ENCODE assay signal across 8 cellular contexts in genomic region chr7:132251327-132251659, GRCh38.
DNase-seq lines count a peak whose midpoint lies in the region; ATAC-seq, FAIRE-seq and TF ChIP-seq lines count a peak whose summit lies in the region.

No MANE protein-coding gene starts in this region.

- no peaks in the 10 kb centered on the region for H3K79me2 ChIP-seq in HCT116 (ENCODE audit: insufficient read depth, low read length)

- H3K9me2 ChIP-seq in HCT116 (ENCODE audit: insufficient read depth): no peaks in the 10 kb centered on the region

- H3K27ac ChIP-seq in HCT116 (ENCODE audit: low read depth, low read length) (no peak overlapping the region), SJCRH30 (no peak overlapping the region; the same call in 1 of the 2 replicates)

- H3K4me1 ChIP-seq in HCT116 (ENCODE audit: control insufficient read depth in 1 of 2, insufficient read depth in 2 of 2, low read length in 2 of 2) (no peaks in the 10 kb centered on the region), SJCRH30 (peaks cover 46% of the 10 kb centered on the region)

- peaks cover 20% of the 10 kb centered on the region for H3K27me3 Mint-ChIP-seq in T-helper 17 cell
- peaks cover 26% of the 10 kb centered on the region for H3K27me3 Mint-ChIP-seq in stimulated activated naive CD8-positive, alpha-beta T cell treated with anti-CD3 and anti-CD28 coated beads, Interleukin-15, amount 100 ng/mL, for 72 hours

- no peak for TF ChIP-seq POLR2A in HCT116 (IDR thresholded peaks at IDR 0.05; ENCODE audit: borderline replicate concordance, extremely low read depth, insufficient read depth, insufficient read length)

- no peak overlapping the region for H3K9ac ChIP-seq in HCT116 (ENCODE audit: low read length)

- TF ChIP-seq CTCF in HCT116 (IDR thresholded peaks at IDR 0.05 in 2 of 3, conservative IDR thresholded peaks at IDR 0.05 in 1 of 3; ENCODE audit: borderline replicate concordance in 1 of 3, insufficient read depth in 1 of 3, low read depth in 2 of 3, low read length in 2 of 3): no peak

- POLR2A ChIA-PET in HCT116 (lab: Charles Lee): interaction anchor here (0.7 kb wide), 1 partner anchor 419 kb away, joined by 3 read pairs; no protein-coding TSS in a partner anchor

- H3K27me3 ChIP-seq in HCT116 (ENCODE audit: insufficient read depth, low read length) (peaks cover 17% of the 10 kb centered on the region), SJCRH30 (no peaks in the 10 kb centered on the region)

- no peak overlapping the region for H3K4me2 ChIP-seq in HCT116 (ENCODE audit: low read length)

- no peak for TF ChIP-seq RAD21 in HCT116 (IDR thresholded peaks at IDR 0.05; ENCODE audit: low read depth)

- H3K9me3 ChIP-seq in HCT116 (ENCODE audit: control insufficient read depth in 1 of 2, insufficient read depth in 1 of 2, low read depth in 1 of 2, low read length in 2 of 2) (no peaks in the 10 kb centered on the region), SJCRH30 (replicated peaks) (no peaks in the 10 kb centered on the region; the same call in 1 of the 2 replicates), T-helper 17 cell (ENCODE audit: control insufficient read depth, low read length, poor library complexity, severe bottlenecking) (no peaks in the 10 kb centered on the region)

- no TSS peak for BruUV-seq in HCT116 (replicated peaks; lab: Mats Ljungman, UMichigan)

- DNase-seq in HCT116 (ENCODE audit: low read depth, low spot score) (no peak), SJCRH30 (peak; percentile 66 to 79), hypothalamus (lab: John Stamatoyannopoulos, UW) (peak in 50 of 51 donors; percentile 8 to 94 (median 75)), sciatic nerve (ENCODE audit: low spot score) (peak; percentile 69), HTR-8/SVneo (ENCODE audit: insufficient read length, low spot score) (no peak), T-helper 17 cell (no peak)
- DNase-seq in stimulated activated naive CD8-positive, alpha-beta T cell treated with anti-CD3 and anti-CD28 coated beads, Interleukin-15, amount 100 ng/mL, for 72 hours: no peak

- CTCF ChIA-PET in HCT116 (lab: Charles Lee): interaction anchor here (1.0 to 1.7 kb wide), 4 partner anchors 247 to 560 kb away, joined by 3 to 6 read pairs (median 5); no protein-coding TSS in a partner anchor

- H3K4me3 ChIP-seq in HCT116 (replicated peaks in 1 of 2; ENCODE audit: low read depth in 1 of 2, low read length in 2 of 2): no peak overlapping the region
- no peak overlapping the region for H3K4me3 ChIP-seq in SJCRH30

- intact Hi-C loops in HCT116 (cut with micrococcal nuclease) (no loop called here), sciatic nerve (cut with DNase I) (no loop called here)

- H3K36me3 Mint-ChIP-seq in T-helper 17 cell (ENCODE audit: low read depth): no peaks in the 10 kb centered on the region

- H2AFZ ChIP-seq in HCT116 (ENCODE audit: low read depth, low read length, poor library complexity, severe bottlenecking): no peak overlapping the region

- H3K27ac Mint-ChIP-seq in T-helper 17 cell: no peak overlapping the region
- H3K27ac Mint-ChIP-seq in stimulated activated naive CD8-positive, alpha-beta T cell treated with anti-CD3 and anti-CD28 coated beads, Interleukin-15, amount 100 ng/mL, for 72 hours: no peak overlapping the region

- H3K36me3 ChIP-seq in HCT116 (ENCODE audit: control insufficient read depth in 1 of 2, insufficient read depth in 2 of 2, low read length in 2 of 2): no peaks in the 10 kb centered on the region
- no peaks in the 10 kb centered on the region; the same call in 1 of the 2 replicates for H3K36me3 ChIP-seq in SJCRH30

- FAIRE-seq in HTR-8/SVneo (lab: Jason Lieb, UNC): no peak

- no peaks in the 10 kb centered on the region for H3K9me3 Mint-ChIP-seq in stimulated activated naive CD8-positive, alpha-beta T cell treated with anti-CD3 and anti-CD28 coated beads, Interleukin-15, amount 100 ng/mL, for 72 hours

- ATAC-seq in HCT116 (peak; percentile 29; the same call in 1 of the 2 replicates), sciatic nerve (peak; percentile 87), T-helper 17 cell (no peak), HG02938 (IDR thresholded peaks at IDR 0.05; ENCODE audit: unreplicated experiment) (no peak)
- no peak for ATAC-seq in stimulated activated naive CD8-positive, alpha-beta T cell treated with anti-CD3 and anti-CD28 coated beads, Interleukin-15, amount 100 ng/mL, for 72 hours

- no peak overlapping the region for H3K4me3 Mint-ChIP-seq in T-helper 17 cell
- no peak overlapping the region for H3K4me3 Mint-ChIP-seq in stimulated activated naive CD8-positive, alpha-beta T cell treated with anti-CD3 and anti-CD28 coated beads, Interleukin-15, amount 100 ng/mL, for 72 hours

- RAD21 ChIA-PET in HCT116 (lab: Charles Lee; ENCODE audit: low non-redundant PET in 1 of 2, low total read pairs in 2 of 2, uncharacterized antibody in 2 of 2, unreplicated experiment in 2 of 2): interaction anchor here in 1 of 2 experiments (0.9 to 1.1 kb wide), 2 partner anchors 306 to 392 kb away, joined by 3 read pairs; no protein-coding TSS in a partner anchor

- no peaks in the 10 kb centered on the region for H3K4me1 Mint-ChIP-seq in T-helper 17 cell
- H3K4me1 Mint-ChIP-seq in stimulated activated naive CD8-positive, alpha-beta T cell treated with anti-CD3 and anti-CD28 coated beads, Interleukin-15, amount 100 ng/mL, for 72 hours: no peaks in the 10 kb centered on the region

- H4K20me1 ChIP-seq in HCT116 (ENCODE audit: insufficient read depth): no peaks in the 10 kb centered on the region

TF ChIP-seq in HCT116, 20 proteins besides CTCF, POLR2A, EP300 and RAD21:
- no peak for TF ChIP-seq EZH2 (IDR thresholded peaks at IDR 0.05)
- no peak for TF ChIP-seq EGR1 (IDR thresholded peaks at IDR 0.05; ENCODE audit: low read depth)
- no peak for TF ChIP-seq ZNF274 (IDR thresholded peaks at IDR 0.05; ENCODE audit: low read depth, low read length)
- TF ChIP-seq REST (IDR thresholded peaks at IDR 0.05; ENCODE audit: low read depth): no peak
- TF ChIP-seq EZH2phosphoT487 (IDR thresholded peaks at IDR 0.05; ENCODE audit: borderline replicate concordance): no peak
- no peak for TF ChIP-seq CBX3 (IDR thresholded peaks at IDR 0.05; ENCODE audit: low read depth)
- no peak for TF ChIP-seq SRF (IDR thresholded peaks at IDR 0.05; ENCODE audit: low read depth)
- TF ChIP-seq ELF1 (IDR thresholded peaks at IDR 0.05; ENCODE audit: borderline replicate concordance, low read depth): no peak
- no peak for TF ChIP-seq SIN3A (IDR thresholded peaks at IDR 0.05; ENCODE audit: low read depth)
- no peak for TF ChIP-seq ATF3 (IDR thresholded peaks at IDR 0.05)
- no peak for TF ChIP-seq JUND (IDR thresholded peaks at IDR 0.05)
TF ChIP-seq in HCT116: peak in this region for 0.

Comparison
In these comparisons a context has a peak if more than half of its experiments do, and no peak if none do; other contexts are left out.
1. ATAC-seq: peak in HCT116 (single experiment) and sciatic nerve (single experiment); none in T-helper 17 cell (single experiment), HG02938 (single experiment) and stimulated activated naive CD8-positive, alpha-beta T cell treated with anti-CD3 and anti-CD28 coated beads, Interleukin-15, amount 100 ng/mL, for 72 hours (single experiment).
2. DNase-seq: peak in SJCRH30 (2 of 2), hypothalamus (50 of 51) and sciatic nerve (single experiment); none in HCT116 (single experiment), HTR-8/SVneo (single experiment), T-helper 17 cell (0 of 3) and stimulated activated naive CD8-positive, alpha-beta T cell treated with anti-CD3 and anti-CD28 coated beads, Interleukin-15, amount 100 ng/mL, for 72 hours (0 of 2).